In the genomic region with DNA sequence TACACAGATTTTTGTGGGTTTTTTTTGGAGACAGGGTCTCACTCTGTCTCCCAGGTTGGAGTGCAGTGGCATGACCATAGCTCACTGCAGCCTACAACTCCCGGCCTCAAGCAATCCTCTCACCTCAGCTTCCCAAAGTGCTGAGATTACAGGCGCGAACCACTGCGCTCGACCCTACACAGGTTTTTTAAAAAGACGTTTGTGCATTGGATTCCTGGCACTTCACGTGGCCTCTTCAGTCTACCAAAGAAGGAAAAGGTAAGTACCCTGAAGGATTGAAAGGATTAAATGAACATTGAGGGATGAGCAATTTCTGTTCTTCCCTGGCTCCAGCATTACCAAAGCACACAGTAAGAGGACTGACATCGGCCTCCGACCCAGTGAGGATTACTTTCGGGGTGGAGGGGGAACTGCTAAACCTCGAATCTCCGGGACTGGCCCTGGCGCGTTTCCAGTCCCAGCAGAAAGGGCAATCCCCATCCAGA, we compare ENCODE assay signal across 8 cellular contexts. TPM values are rescaled to one million over a fixed set of nuclear protein-coding genes. Genes with fewer than 3 reads are reported as not detected.
A peak's percentile ranks its signal among the peaks of the same experiment; 100 is the strongest.
DNase-seq lines count a peak whose midpoint lies in the region; ATAC-seq and TF ChIP-seq lines count a peak whose summit lies in the region.

No MANE protein-coding gene starts in this region.

- peak overlapping the region; percentile 95 for H3K9ac ChIP-seq in SU-DHL-6 (ENCODE audit: low read length)
- peak overlapping the region; percentile 100 for H3K9ac ChIP-seq in skeletal muscle satellite cell (ENCODE audit: low read depth, low read length)

- peaks cover 39% of the 10 kb centered on the region for H4K20me1 ChIP-seq in SU-DHL-6 (ENCODE audit: low read depth, low read length)

- 0 out of 2 replicates have a peak, but pooled peaks cover 4% of the 10 kb centered on the region for H3F3A ChIP-seq in SU-DHL-6 (ENCODE audit: insufficient read depth)

- H3K27ac ChIP-seq in SU-DHL-6 (ENCODE audit: low read depth, low read length) (peak overlapping the region; percentile 47), foreskin keratinocyte (peak overlapping the region; percentile 14)

- H3K27me3 ChIP-seq in SU-DHL-6 (ENCODE audit: low read length): no peaks in the 10 kb centered on the region
- no peaks in the 10 kb centered on the region for H3K27me3 ChIP-seq in foreskin keratinocyte
- H3K27me3 ChIP-seq in skeletal muscle satellite cell (ENCODE audit: control insufficient read depth, insufficient read depth, low read length): no peaks in the 10 kb centered on the region

- H3K4me3 ChIP-seq in SU-DHL-6 (ENCODE audit: insufficient read depth, low read length, poor library complexity, severe bottlenecking): peak overlapping the region; percentile 61
- H3K4me3 ChIP-seq in skeletal muscle satellite cell (ENCODE audit: low read length): peak overlapping the region; percentile 96

- no peak for TF ChIP-seq CTCF in SU-DHL-6 (IDR thresholded peaks at IDR 0.05; ENCODE audit: insufficient read depth, low read length, poor library complexity, severe bottlenecking)
- TF ChIP-seq CTCF in foreskin keratinocyte (conservative IDR thresholded peaks at IDR 0.05): no peak

- peak overlapping the region; percentile 83 for H2AFZ ChIP-seq in SU-DHL-6 (ENCODE audit: low read depth, low read length, severe bottlenecking)

- peaks cover 44% of the 10 kb centered on the region for H3K79me2 ChIP-seq in SU-DHL-6 (ENCODE audit: insufficient read depth, low read length)

- peak; percentile 21 for ATAC-seq in GM18861 (IDR thresholded peaks at IDR 0.05; ENCODE audit: unreplicated experiment)
- no peak for ATAC-seq in foreskin keratinocyte
- no peak for ATAC-seq in GM21360 (IDR thresholded peaks at IDR 0.05; ENCODE audit: unreplicated experiment)

- H3K4me2 ChIP-seq in SU-DHL-6 (ENCODE audit: low read depth, low read length, poor library complexity, severe bottlenecking) (peak overlapping the region; percentile 72), skeletal muscle satellite cell (ENCODE audit: low read length) (peak overlapping the region; percentile 85)

- H3K4me1 ChIP-seq in foreskin keratinocyte: peaks cover 25% of the 10 kb centered on the region
- peaks cover 32% of the 10 kb centered on the region for H3K4me1 ChIP-seq in skeletal muscle satellite cell (ENCODE audit: control insufficient read depth, insufficient read depth, low read length)

- no peak for DNase-seq in foreskin keratinocyte
- DNase-seq in NCI-H2107 (lab: John Stamatoyannopoulos, UW): no peak
- no peak for DNase-seq in SHP77 (lab: John Stamatoyannopoulos, UW)
- no peak for DNase-seq in NCI-H2081 treated with DMSO at 0.1 percent for 48 hours (lab: John Stamatoyannopoulos, UW)

- H3K9me3 ChIP-seq in SU-DHL-6 (ENCODE audit: insufficient read depth, low read length) (no peaks in the 10 kb centered on the region), skeletal muscle satellite cell (replicated peaks; ENCODE audit: low read length) (no peaks in the 10 kb centered on the region)

- no peaks in the 10 kb centered on the region for H3K9me2 ChIP-seq in SU-DHL-6 (replicated peaks; ENCODE audit: insufficient read depth, low read length)

- H3K36me3 ChIP-seq in SU-DHL-6 (ENCODE audit: low read length) (peaks cover 11% of the 10 kb centered on the region), skeletal muscle satellite cell (ENCODE audit: insufficient read depth, low read length) (peaks cover 18% of the 10 kb centered on the region)

RNA-seq across cellular contexts. Expression of a gene that starts 0.6 kb away (rescaled TPM):
- total RNA-seq in foreskin keratinocyte: 213 and 216 TPM in 2 replicates
- polyA plus RNA-seq in foreskin keratinocyte: 177 and 188 TPM in 2 replicates
- total RNA-seq in skeletal muscle satellite cell (2012; rRNA removed): 112 and 115 TPM in 2 replicates

RNA-seq across cellular contexts. Expression of a gene that starts 24.9 kb away (rescaled TPM):
- total RNA-seq in foreskin keratinocyte: 14.1 and 15.9 TPM in 2 replicates
- polyA plus RNA-seq in foreskin keratinocyte: 12.6 and 13.8 TPM in 2 replicates
- total RNA-seq in skeletal muscle satellite cell (2012; rRNA removed): 17.0 and 17.7 TPM in 2 replicates
